Comparison of ENCODE assay signal across 8 cellular contexts in the genomic region with DNA sequence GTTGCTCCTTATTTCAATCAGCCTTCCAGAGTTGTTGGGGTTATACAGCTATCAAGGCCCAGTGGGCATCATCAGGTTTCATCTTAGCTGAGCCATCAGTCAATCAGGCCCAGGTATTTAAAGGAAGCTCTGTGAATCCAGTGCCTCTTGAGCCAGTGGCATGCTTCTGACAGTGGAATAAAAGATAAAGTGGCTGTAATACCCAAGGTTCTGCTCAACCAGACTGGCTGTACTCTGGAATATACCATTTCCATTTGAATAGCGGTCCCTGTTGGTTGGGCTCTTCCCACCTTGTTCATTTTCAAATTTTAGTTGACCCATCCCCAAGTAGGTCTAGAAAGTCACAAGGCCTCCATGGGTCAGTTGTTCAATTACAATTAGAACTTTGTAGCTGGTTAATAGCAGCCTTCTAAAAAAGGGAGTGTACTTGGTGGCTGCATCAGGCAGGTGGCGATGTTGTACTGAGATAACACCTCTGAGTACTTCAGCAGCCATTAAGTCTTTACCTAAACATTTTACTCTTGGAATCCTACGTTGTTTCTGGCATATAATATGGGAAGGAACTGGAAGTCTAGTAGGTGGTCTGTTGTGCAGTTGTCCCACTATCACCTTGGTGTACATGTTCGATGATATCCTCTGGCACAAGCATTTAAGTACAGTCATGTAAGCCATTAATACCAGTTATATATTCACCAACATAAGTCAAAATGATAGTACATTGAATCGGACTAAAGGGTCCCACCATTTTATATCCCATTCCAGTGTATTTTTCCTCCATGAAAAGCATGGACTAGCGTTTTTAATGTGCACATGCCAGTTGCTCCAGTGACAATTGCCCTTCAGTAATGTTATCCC.
A peak's percentile ranks its signal among the peaks of the same experiment; 100 is the strongest.
DNase-seq lines count a peak whose midpoint lies in the region; ATAC-seq and TF ChIP-seq lines count a peak whose summit lies in the region.

No MANE protein-coding gene starts in this region.

- no peaks in the 10 kb centered on the region for H3K9me3 ChIP-seq in SJCRH30 (replicated peaks)
- peaks cover 0 to 7% of the 10 kb centered on the region in 2 donors for H3K9me3 ChIP-seq in breast epithelium

- ATAC-seq in left lobe of liver (peak; percentile 66), GM19467 (IDR thresholded peaks at IDR 0.05; ENCODE audit: unreplicated experiment) (no peak)

- intact Hi-C loops in breast epithelium (cut with DNase I; ENCODE audit: low total_unique reads), result no loop called here

- H3K4me1 ChIP-seq in SJCRH30 (no peaks in the 10 kb centered on the region), breast epithelium (no peaks in the 10 kb centered on the region)

- DNase-seq in SIG-M5 treated with dmso at 0.1 percent for 504 hours (lab: John Stamatoyannopoulos, UW; ENCODE audit: unreplicated experiment) (peak; percentile 86), SIG-M5 (lab: John Stamatoyannopoulos, UW) (no peak), LoVo (ENCODE audit: low spot score) (peak; percentile 61), SJCRH30 (peak; percentile 58 to 78), breast epithelium (ENCODE audit: low spot score in 2 of 2) (no peak), left lobe of liver (ENCODE audit: low spot score) (no peak), stromal cell of bone marrow (ENCODE audit: low read depth) (peak; percentile 25)

- TF ChIP-seq POLR2A in breast epithelium (IDR thresholded peaks at IDR 0.05), result no peak

- H3K36me3 ChIP-seq in SJCRH30, result no peaks in the 10 kb centered on the region
- H3K36me3 ChIP-seq in breast epithelium, result no peaks in the 10 kb centered on the region

- H3K4me3 ChIP-seq in SJCRH30 (no peak overlapping the region), breast epithelium (no peak overlapping the region)

- peak; percentile 7 to 46 (median 38) for TF ChIP-seq CTCF in breast epithelium (IDR thresholded peaks at IDR 0.05)

- H3K27me3 ChIP-seq in SJCRH30 (no peaks in the 10 kb centered on the region), breast epithelium (no peaks in the 10 kb centered on the region)

- H3K27ac ChIP-seq in SJCRH30 (no peak overlapping the region), breast epithelium (no peak overlapping the region)

Comparison
In these comparisons a context has a peak if more than half of its experiments do, and no peak if none do; other contexts are left out.
1. DNase-seq: peak in SIG-M5 treated with dmso at 0.1 percent for 504 hours (single experiment), LoVo (single experiment), SJCRH30 (2 of 2) and stromal cell of bone marrow (single experiment); none in SIG-M5 (single experiment), breast epithelium (0 of 2) and left lobe of liver (single experiment).